Comparison of ENCODE assay signal across 24 cellular contexts in genomic region chr19:7710616-7711015, GRCh38. TPM values are rescaled to one million over a fixed set of nuclear protein-coding genes. Genes with fewer than 3 reads are reported as not detected.
"Had no signal": no experiment of that assay in that cellular context is flagged by ENCODE, and none has a peak within 500 bp of the region (broad histone marks: within the 10 kb centered on the region; RNA-seq: fewer than 3 reads in every experiment).

No MANE protein-coding gene starts in this region.

- H3K9me3 Mint-ChIP-seq: activated T-cell treated with anti-CD3 and anti-CD28 coated beads, Interleukin-2, amount 50 U/mL, for 24 hours; stimulated activated naive CD8-positive, alpha-beta T cell treated with anti-CD3 and anti-CD28 coated beads, Interleukin-15, Interleukin-2, amounts not matched to agents 100 ng/mL and 50 ng/mL, for 24 hours; T-helper 1 cell treated with Interleukin-12 subunit alpha and Interleukin-12 subunit beta and Interleukin-4 antibody, amounts not matched to agents 30 μg/mL and 1 μg/mL, for 36 hours had no signal

- DNase-seq: activated CD4-positive, CD25-positive, alpha-beta regulatory T cell treated with anti-CD3 and anti-CD28 coated beads, Interleukin-2, amount 50 U/mL, for 72 hours; activated naive CD4-positive, alpha-beta T cell treated with Interleukin-2 at 50 U/mL for 16 hours; activated T-cell treated with anti-CD3 and anti-CD28 coated beads, Interleukin-2, amount 50 U/mL, for 24 hours; amygdala; cortex of kidney; heart right ventricle; left colon; mesendoderm; mucosa of descending colon; stimulated activated CD4-positive, alpha-beta T cell treated with anti-CD3 and anti-CD28 coated beads, Interleukin-4, amount 100 ng/mL, for 1 hour; substantia nigra; thyroid gland; upper lobe of right lung had no signal

- H3K9me3 ChIP-seq: heart right ventricle, mucosa of descending colon, spleen, thyroid gland, upper lobe of right lung had no signal

- H3K4me3 ChIP-seq: heart right ventricle, mucosa of descending colon, spleen, thyroid gland, upper lobe of right lung had no signal

- H3K27ac ChIP-seq: epithelial cell of prostate, heart right ventricle, thyroid gland, upper lobe of right lung, VCaP had no signal

- H3K27ac Mint-ChIP-seq: activated T-cell treated with anti-CD3 and anti-CD28 coated beads, Interleukin-2, amount 50 U/mL, for 24 hours; progenitor cell of endocrine pancreas; stimulated activated naive CD8-positive, alpha-beta T cell treated with anti-CD3 and anti-CD28 coated beads, Interleukin-15, Interleukin-2, amounts not matched to agents 100 ng/mL and 50 ng/mL, for 24 hours; T-helper 1 cell treated with Interleukin-12 subunit alpha and Interleukin-12 subunit beta and Interleukin-4 antibody, amounts not matched to agents 30 μg/mL and 1 μg/mL, for 36 hours had no signal

- H3K27me3 Mint-ChIP-seq: activated T-cell treated with anti-CD3 and anti-CD28 coated beads, Interleukin-2, amount 50 U/mL, for 24 hours; stimulated activated naive CD8-positive, alpha-beta T cell treated with anti-CD3 and anti-CD28 coated beads, Interleukin-15, Interleukin-2, amounts not matched to agents 100 ng/mL and 50 ng/mL, for 24 hours had no signal

- H3K4me1 ChIP-seq: thyroid gland had no signal

- H3K36me3 ChIP-seq: heart right ventricle, spleen, thyroid gland, upper lobe of right lung had no signal

- H3K4me3 Mint-ChIP-seq: activated T-cell treated with anti-CD3 and anti-CD28 coated beads, Interleukin-2, amount 50 U/mL, for 24 hours; stimulated activated naive CD8-positive, alpha-beta T cell treated with anti-CD3 and anti-CD28 coated beads, Interleukin-15, Interleukin-2, amounts not matched to agents 100 ng/mL and 50 ng/mL, for 24 hours; T-helper 1 cell treated with Interleukin-12 subunit alpha and Interleukin-12 subunit beta and Interleukin-4 antibody, amounts not matched to agents 30 μg/mL and 1 μg/mL, for 36 hours had no signal

- H3K27me3 ChIP-seq: heart right ventricle, spleen, thyroid gland, upper lobe of right lung had no signal

- ATAC-seq: heart right ventricle, left colon, mucosa of descending colon, upper lobe of right lung had no signal

RNA-seq across cellular contexts. Expression of gene FCER2, which starts 8.7 kb away (rescaled TPM):
- total RNA-seq: bronchial epithelial cell, fibroblast of villous mesenchyme, lower leg skin, osteocyte, progenitor cell of endocrine pancreas, thyroid gland had no signal

RNA-seq across cellular contexts. Expression of gene CLEC4G, which starts 21.3 kb away (rescaled TPM):
- total RNA-seq: bronchial epithelial cell, fibroblast of villous mesenchyme, osteocyte, progenitor cell of endocrine pancreas had no signal

RNA-seq across cellular contexts. Expression of gene MCEMP1, which starts 33.7 kb away (rescaled TPM):
- total RNA-seq: bronchial epithelial cell, cerebellum, fibroblast of villous mesenchyme, left colon, lower leg skin, osteocyte, progenitor cell of endocrine pancreas had no signal

RNA-seq across cellular contexts. Expression of gene CD209, which starts 36.7 kb away (rescaled TPM):
- total RNA-seq: bronchial epithelial cell, fibroblast of villous mesenchyme, osteocyte, progenitor cell of endocrine pancreas had no signal
